ENCODE assay signal across 26 cellular contexts in genomic region chr2:25409468-25409867, GRCh38.
DNase-seq lines count a peak whose midpoint lies in the region; ATAC-seq and TF ChIP-seq lines count a peak whose summit lies in the region.
"Had no signal": no experiment of that assay in that cellular context is flagged by ENCODE, and none has a peak within 500 bp of the region (broad histone marks: within the 10 kb centered on the region; RNA-seq: fewer than 3 reads in every experiment).

No MANE protein-coding gene starts in this region.

- DNase-seq in NOMO-1 (lab: John Stamatoyannopoulos, UW; ENCODE audit: unreplicated experiment in 2 of 2) (peak; percentile 7 to 64), NOMO-1 treated with dmso at 0.1 percent for 144 hours (lab: John Stamatoyannopoulos, UW; ENCODE audit: unreplicated experiment) (no peak), KBM-7 (peak; percentile 28), SKM-1 (lab: John Stamatoyannopoulos, UW; ENCODE audit: unreplicated experiment) (peak; percentile 6), memory B cell (ENCODE audit: low spot score in 2 of 2) (no peak), NCI-H345 (lab: John Stamatoyannopoulos, UW) (no peak), type B pancreatic cell (ENCODE audit: extremely low spot score, unreplicated experiment) (no peak), 8988T (no peak)
- DNase-seq: activated effector memory CD4-positive, alpha-beta T cell treated with Interleukin-2 at 50 U/mL for 16 hours; activated naive CD8-positive, alpha-beta T cell treated with anti-CD3 and anti-CD28 coated beads for 36 hours; aorta; CD4-positive, alpha-beta memory T cell; DND-41; gastrocnemius medialis; hippocampal formation; left cardiac atrium; mesenchymal stem cell; NCI-H1417; NCI-H2081; NCI-H2227 treated with DMSO at 0.1 percent for 48 hours; NCI-H69; retina; stimulated activated naive CD4-positive, alpha-beta T cell had no signal

- no peaks in the 10 kb centered on the region for H3K9me3 Mint-ChIP-seq in memory B cell
- no peaks in the 10 kb centered on the region for H3K9me3 Mint-ChIP-seq in type B pancreatic cell
- H3K9me3 Mint-ChIP-seq: activated naive CD8-positive, alpha-beta T cell treated with anti-CD3 and anti-CD28 coated beads for 36 hours; neural progenitor cell; T-helper 1 cell treated with Interleukin-12 subunit alpha and Interleukin-12 subunit beta and Interleukin-4 antibody, amounts not matched to agents 30 μg/mL and 1 μg/mL, for 36 hours had no signal

- H3K27ac Mint-ChIP-seq in memory B cell, result peak overlapping the region; percentile 87
- H3K27ac Mint-ChIP-seq in type B pancreatic cell, result no peak overlapping the region
- H3K27ac Mint-ChIP-seq: activated naive CD8-positive, alpha-beta T cell treated with anti-CD3 and anti-CD28 coated beads for 36 hours; neural progenitor cell; T-helper 1 cell treated with Interleukin-12 subunit alpha and Interleukin-12 subunit beta and Interleukin-4 antibody, amounts not matched to agents 30 μg/mL and 1 μg/mL, for 36 hours had no signal

- in situ Hi-C loops in KBM-7 (cut with MboI; ENCODE audit: low pct_unique_long_range_greater_than_20kb, low sequenced_read_pairs), result no loop called here

- TF ChIP-seq CTCF in type B pancreatic cell (conservative IDR thresholded peaks at IDR 0.05), result no peak

- H3K4me3 Mint-ChIP-seq in memory B cell, result no peak overlapping the region
- H3K4me3 Mint-ChIP-seq in type B pancreatic cell, result no peak overlapping the region
- H3K4me3 Mint-ChIP-seq: activated naive CD8-positive, alpha-beta T cell treated with anti-CD3 and anti-CD28 coated beads for 36 hours; neural progenitor cell; T-helper 1 cell treated with Interleukin-12 subunit alpha and Interleukin-12 subunit beta and Interleukin-4 antibody, amounts not matched to agents 30 μg/mL and 1 μg/mL, for 36 hours had no signal

- H3K27me3 Mint-ChIP-seq in memory B cell (no peaks in the 10 kb centered on the region), type B pancreatic cell (no peaks in the 10 kb centered on the region)
- H3K27me3 Mint-ChIP-seq: activated naive CD8-positive, alpha-beta T cell treated with anti-CD3 and anti-CD28 coated beads for 36 hours; CD4-positive, alpha-beta memory T cell had no signal

- H3K36me3 Mint-ChIP-seq in memory B cell, result no peaks in the 10 kb centered on the region
- H3K36me3 Mint-ChIP-seq in type B pancreatic cell, result peaks cover 7% of the 10 kb centered on the region

- H3K4me1 Mint-ChIP-seq in memory B cell (peaks cover 43% of the 10 kb centered on the region), type B pancreatic cell (ENCODE audit: unreplicated experiment) (no peaks in the 10 kb centered on the region)
- H3K4me1 Mint-ChIP-seq: neural progenitor cell had no signal

- ATAC-seq in memory B cell (ENCODE audit: low read depth), result no peak
- ATAC-seq: gastrocnemius medialis, K562, left cardiac atrium had no signal

Comparison
In these comparisons a context has a peak if more than half of its experiments do, and no peak if none do; other contexts are left out.
1. DNase-seq: peak in NOMO-1 (2 of 2), KBM-7 (single experiment) and SKM-1 (single experiment); none in NOMO-1 treated with dmso at 0.1 percent for 144 hours (single experiment), memory B cell (0 of 2), NCI-H345 (single experiment), type B pancreatic cell (single experiment) and 8988T (single experiment).